9 cellular contexts compared by ENCODE assay signal in genomic region chr5:139177809-139178581, GRCh38. TPM values are rescaled to one million over a fixed set of nuclear protein-coding genes. Genes with fewer than 3 reads are reported as not detected.
DNase-seq lines count a peak whose midpoint lies in the region; ATAC-seq, FAIRE-seq and TF ChIP-seq lines count a peak whose summit lies in the region.
"Had no signal": no experiment of that assay in that cellular context is flagged by ENCODE, and none has a peak within 500 bp of the region (broad histone marks: within the 10 kb centered on the region; RNA-seq: fewer than 3 reads in every experiment).

No MANE protein-coding gene starts in this region.

- no peak for FAIRE-seq in astrocyte (lab: Jason Lieb, UNC)
- FAIRE-seq: endometrium had no signal

- in situ Hi-C loops in ACHN (cut with HindIII; ENCODE audit: low pct_ligation_motif_present, low pct_unique_long_range_greater_than_20kb, low sequenced_read_pairs): no loop called here

- H3K9me3 Mint-ChIP-seq in astrocyte (ENCODE audit: unreplicated experiment): peaks cover 4% of the 10 kb centered on the region

- DNase-seq in astrocyte (ENCODE audit: low read depth): no peak
- DNase-seq in LoVo (ENCODE audit: low spot score): no peak
- DNase-seq in ACHN: no peak
- no peak for DNase-seq in HK-2 (ENCODE audit: unreplicated experiment)

- H2AFZ ChIP-seq in astrocyte (ENCODE audit: low read depth, low read length): no peak overlapping the region

- H3K27me3 ChIP-seq in astrocyte (ENCODE audit: insufficient read depth, low read length): no peaks in the 10 kb centered on the region
- H3K27me3 ChIP-seq in muscle layer of duodenum (ENCODE audit: low read depth, low read length): no peaks in the 10 kb centered on the region

- H3K4me3 Mint-ChIP-seq in astrocyte (ENCODE audit: unreplicated experiment): peak overlapping the region; percentile 60

- peaks cover 32% of the 10 kb centered on the region for H3K4me1 Mint-ChIP-seq in astrocyte (ENCODE audit: low read depth, unreplicated experiment)

- H3K9ac ChIP-seq in astrocyte (ENCODE audit: low read length): no peak overlapping the region

- ATAC-seq in GM19452 (IDR thresholded peaks at IDR 0.05; ENCODE audit: unreplicated experiment) (peak; percentile 56), HG03108 (IDR thresholded peaks at IDR 0.05; ENCODE audit: unreplicated experiment) (no peak)

- H3K4me2 ChIP-seq in astrocyte (ENCODE audit: low read length): peak overlapping the region; percentile 1

- H3K27me3 Mint-ChIP-seq in astrocyte (ENCODE audit: low read depth, unreplicated experiment): no peaks in the 10 kb centered on the region

- TF ChIP-seq CTCF in astrocyte (IDR thresholded peaks at IDR 0.05; ENCODE audit: insufficient read depth, low read depth, low read length): no peak

- peaks cover 64% of the 10 kb centered on the region for H4K20me1 ChIP-seq in astrocyte (ENCODE audit: insufficient read depth, low read length)

- H3K27ac ChIP-seq in KOPT-K1 (ENCODE audit: low read depth, low read length, poor library complexity, severe bottlenecking) (peak overlapping the region; percentile 17), astrocyte (ENCODE audit: low read depth, low read length) (no peak overlapping the region), muscle layer of duodenum (ENCODE audit: low read length) (peak overlapping the region; percentile 31)

- peaks cover 3% of the 10 kb centered on the region for H3K9me3 ChIP-seq in KOPT-K1 (ENCODE audit: insufficient read depth, low read length, poor library complexity, severe bottlenecking)
- no peaks in the 10 kb centered on the region for H3K9me3 ChIP-seq in astrocyte (ENCODE audit: insufficient read depth, low read depth, low read length)
- H3K9me3 ChIP-seq in muscle layer of duodenum (ENCODE audit: control insufficient read depth in 1 of 2, low read length in 2 of 2): no peaks in the 10 kb centered on the region

- H3K4me3 ChIP-seq in astrocyte (ENCODE audit: insufficient read depth, low read depth, low read length): no peak overlapping the region
- peak overlapping the region in 1 of 2 donors; percentile 6 for H3K4me3 ChIP-seq in muscle layer of duodenum (ENCODE audit: low read depth in 1 of 2, low read length in 2 of 2)

- H3K36me3 ChIP-seq in KOPT-K1 (ENCODE audit: insufficient read depth, low read length) (no peaks in the 10 kb centered on the region), astrocyte (ENCODE audit: insufficient read depth, low read length) (no peaks in the 10 kb centered on the region), muscle layer of duodenum (ENCODE audit: control insufficient read depth in 1 of 2, insufficient read depth in 2 of 2, low read length in 2 of 2) (no peaks in the 10 kb centered on the region)

- peaks cover 35% of the 10 kb centered on the region for H3K79me2 ChIP-seq in astrocyte (ENCODE audit: insufficient read depth, low read length)

- peaks cover 13% of the 10 kb centered on the region for H3K4me1 ChIP-seq in astrocyte (ENCODE audit: insufficient read depth, low read length)
- H3K4me1 ChIP-seq in muscle layer of duodenum (ENCODE audit: control insufficient read depth in 1 of 2, insufficient read depth in 2 of 2, low read length in 2 of 2): peaks cover 34 to 42% of the 10 kb centered on the region in 2 donors

- H3K36me3 Mint-ChIP-seq in astrocyte (ENCODE audit: low read depth, unreplicated experiment): peaks cover 4% of the 10 kb centered on the region

- peak overlapping the region; percentile 67 for H3K27ac Mint-ChIP-seq in astrocyte (ENCODE audit: unreplicated experiment)

RNA-seq across cellular contexts. Expression of gene SIL1, which starts 20.2 kb away (rescaled TPM):
- total RNA-seq in astrocyte: 41.6 and 57.6 TPM in 2 replicates
